In the genomic region with DNA sequence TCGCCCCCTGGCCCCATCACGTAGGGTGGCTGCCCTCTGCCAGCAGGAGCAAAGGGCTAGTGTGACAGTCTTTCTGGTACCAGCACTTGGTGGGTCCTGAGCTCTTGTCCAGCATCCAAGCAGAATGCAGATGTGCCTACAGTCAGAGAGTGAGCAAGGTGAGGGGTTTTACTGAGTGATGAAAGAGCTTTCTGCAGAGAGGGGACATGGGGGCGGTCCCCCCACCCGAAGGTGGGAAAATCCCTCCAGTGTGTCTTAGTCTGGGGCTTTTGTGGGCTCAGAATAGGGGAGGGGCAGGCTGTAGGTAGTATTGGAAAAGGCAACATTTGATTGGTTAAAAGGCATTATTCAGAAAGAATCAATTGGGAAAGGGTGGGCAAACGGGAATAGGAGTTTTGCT, we compare ENCODE assay signal across 11 cellular contexts.
"Had no signal": no experiment of that assay in that cellular context is flagged by ENCODE, and none has a peak within 500 bp of the region (broad histone marks: within the 10 kb centered on the region; RNA-seq: fewer than 3 reads in every experiment).

No MANE protein-coding gene starts in this region.

- H3K27ac Mint-ChIP-seq: mesothelial cell of epicardium had no signal

- ATAC-seq: right cardiac atrium had no signal

- H3K36me3 ChIP-seq: SJCRH30 had no signal

- H3K27me3 ChIP-seq: SJCRH30 had no signal

- H3K9me3 ChIP-seq: SJCRH30 had no signal

- H3K4me3 Mint-ChIP-seq: activated T-cell treated with anti-CD3 and anti-CD28 coated beads, Interleukin-2, amount 50 U/mL, for 24 hours; mesothelial cell of epicardium had no signal

- H3K27ac ChIP-seq: SJCRH30 had no signal

- DNase-seq: activated CD4-positive, alpha-beta T cell treated with anti-CD3 and anti-CD28 coated beads for 48 hours; activated gamma-delta T cell; activated T-cell treated with anti-CD3 and anti-CD28 coated beads, Interleukin-2, amount 50 U/mL, for 24 hours; dermis blood vessel endothelial cell; hypothalamus; right cardiac atrium; SJCRH30; small intestine; T-helper 9 cell; trophoblast cell had no signal

- H3K4me3 ChIP-seq: SJCRH30 had no signal

- H3K27me3 Mint-ChIP-seq: activated T-cell treated with anti-CD3 and anti-CD28 coated beads, Interleukin-2, amount 50 U/mL, for 24 hours had no signal
